In the genomic region with DNA sequence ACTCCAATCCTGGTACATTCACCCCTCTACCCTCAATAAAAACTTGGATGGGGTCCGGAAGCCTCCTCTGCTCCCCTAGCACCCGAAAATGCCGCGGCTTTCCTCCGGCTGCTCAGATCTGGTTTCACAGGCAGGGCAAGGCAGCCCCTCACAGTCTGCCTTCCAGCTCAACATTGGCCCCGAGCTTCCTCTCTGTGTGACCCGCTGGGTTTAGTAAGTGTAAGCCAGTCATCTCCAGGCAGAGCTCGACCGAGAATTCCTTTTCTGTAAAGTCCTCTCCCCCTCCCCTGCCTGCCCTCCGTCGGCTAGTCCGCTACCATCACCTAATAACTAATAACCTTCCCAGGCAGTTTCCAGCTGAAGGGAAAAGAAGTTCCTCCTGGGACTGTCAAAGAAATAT, we compare ENCODE assay signal across 1 cellular context.
TF ChIP-seq lines count a peak whose summit lies in the region.

No MANE protein-coding gene starts in this region.

TF ChIP-seq in IMR-90, 13 proteins besides CTCF, POLR2A, EP300 and RAD21:
- TF ChIP-seq, protein P1, sequence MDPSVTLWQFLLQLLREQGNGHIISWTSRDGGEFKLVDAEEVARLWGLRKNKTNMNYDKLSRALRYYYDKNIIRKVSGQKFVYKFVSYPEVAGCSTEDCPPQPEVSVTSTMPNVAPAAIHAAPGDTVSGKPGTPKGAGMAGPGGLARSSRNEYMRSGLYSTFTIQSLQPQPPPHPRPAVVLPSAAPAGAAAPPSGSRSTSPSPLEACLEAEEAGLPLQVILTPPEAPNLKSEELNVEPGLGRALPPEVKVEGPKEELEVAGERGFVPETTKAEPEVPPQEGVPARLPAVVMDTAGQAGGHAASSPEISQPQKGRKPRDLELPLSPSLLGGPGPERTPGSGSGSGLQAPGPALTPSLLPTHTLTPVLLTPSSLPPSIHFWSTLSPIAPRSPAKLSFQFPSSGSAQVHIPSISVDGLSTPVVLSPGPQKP (IDR thresholded peaks at IDR 0.05; ENCODE audit: borderline replicate concordance, low read depth, low read length): no peak
- TF ChIP-seq CHD1 (IDR thresholded peaks at IDR 0.05; ENCODE audit: low read depth, low read length): 0 out of 2 replicates have a peak, but pooled peaks have one; percentile 17
- TF ChIP-seq SMC3 (IDR thresholded peaks at IDR 0.05; ENCODE audit: low read depth, low read length): no peak
